16 cellular contexts compared by ENCODE assay signal in the genomic region with DNA sequence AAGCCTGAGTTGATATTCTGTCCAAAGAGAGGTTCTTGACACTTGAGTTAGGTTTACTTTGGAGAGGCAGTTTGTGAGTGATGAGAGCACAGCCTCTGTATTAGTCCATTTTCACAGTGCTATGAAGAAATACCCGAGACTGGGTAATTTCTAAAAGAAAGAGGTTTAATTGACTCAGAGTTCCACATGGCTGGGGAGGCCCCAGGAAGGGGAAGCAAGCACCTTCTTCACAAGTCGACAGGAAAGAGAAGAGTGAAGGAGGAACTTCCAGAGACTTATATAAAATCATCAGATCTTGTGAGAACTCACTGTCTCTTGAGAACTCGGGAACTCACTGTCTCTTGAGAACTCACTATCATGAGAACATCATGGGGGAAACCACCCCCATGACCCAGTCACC. TPM values are rescaled to one million over a fixed set of nuclear protein-coding genes. Genes with fewer than 3 reads are reported as not detected.
DNase-seq lines count a peak whose midpoint lies in the region; ATAC-seq and TF ChIP-seq lines count a peak whose summit lies in the region.
"Had no signal": no experiment of that assay in that cellular context is flagged by ENCODE, and none has a peak within 500 bp of the region (broad histone marks: within the 10 kb centered on the region; RNA-seq: fewer than 3 reads in every experiment).

No MANE protein-coding gene starts in this region.

- no peaks in the 10 kb centered on the region for H3K9me3 ChIP-seq in CD4-positive, CD25-positive, alpha-beta regulatory T cell (ENCODE audit: control insufficient read depth in 2 of 2, low read length in 2 of 2)
- no peaks in the 10 kb centered on the region for H3K9me3 ChIP-seq in CD8-positive, alpha-beta T cell (ENCODE audit: low read length)

- peaks cover 9 to 21% (median 18%) of the 10 kb centered on the region in 4 donors for H3K4me1 Mint-ChIP-seq in CD4-positive, CD25-positive, alpha-beta regulatory T cell
- peaks cover 20% of the 10 kb centered on the region for H3K4me1 Mint-ChIP-seq in CD8-positive, alpha-beta T cell (ENCODE audit: low read depth)

- H3K9me3 Mint-ChIP-seq in CD4-positive, CD25-positive, alpha-beta regulatory T cell, result no peaks in the 10 kb centered on the region
- H3K9me3 Mint-ChIP-seq in CD8-positive, alpha-beta T cell, result no peaks in the 10 kb centered on the region
- H3K9me3 Mint-ChIP-seq: CD8-positive, alpha-beta memory T cell; GM23338; H9 had no signal

- H3K36me3 ChIP-seq in CD4-positive, CD25-positive, alpha-beta regulatory T cell (ENCODE audit: control insufficient read depth, insufficient read depth, low read length), result peaks cover 52% of the 10 kb centered on the region
- peaks cover 21% of the 10 kb centered on the region for H3K36me3 ChIP-seq in CD8-positive, alpha-beta T cell (ENCODE audit: insufficient read depth, low read length)

- CTCF ChIA-PET in CD8-positive, alpha-beta T cell (lab: Charles Lee), result interaction anchor here (0.7 to 1.7 kb wide), 2 partner anchors 12 to 554 kb away, joined by 3 to 5 read pairs; no protein-coding TSS in a partner anchor

- H3K4me3 ChIP-seq in CD4-positive, CD25-positive, alpha-beta regulatory T cell (ENCODE audit: low read depth, low read length), result no peak overlapping the region
- no peak overlapping the region for H3K4me3 ChIP-seq in CD8-positive, alpha-beta T cell (ENCODE audit: low read depth, low read length)
- H3K4me3 ChIP-seq: GM12878, GM23338 had no signal

- H3K27ac ChIP-seq in CD4-positive, CD25-positive, alpha-beta regulatory T cell (ENCODE audit: insufficient read depth, low read length, poor library complexity, severe bottlenecking), result no peak overlapping the region
- H3K27ac ChIP-seq in CD8-positive, alpha-beta T cell (ENCODE audit: low read depth, low read length), result no peak overlapping the region

- no peak for TF ChIP-seq CTCF in CD8-positive, alpha-beta T cell (IDR thresholded peaks at IDR 0.05)

- H3K4me1 ChIP-seq in CD4-positive, CD25-positive, alpha-beta regulatory T cell (ENCODE audit: control insufficient read depth, insufficient read depth, low read length, poor library complexity, severe bottlenecking), result peaks cover 12% of the 10 kb centered on the region
- peaks cover 13% of the 10 kb centered on the region for H3K4me1 ChIP-seq in CD8-positive, alpha-beta T cell (ENCODE audit: insufficient read depth, low read length)

- peaks cover 34% of the 10 kb centered on the region for H3K36me3 Mint-ChIP-seq in CD4-positive, CD25-positive, alpha-beta regulatory T cell
- peaks cover 58% of the 10 kb centered on the region for H3K36me3 Mint-ChIP-seq in CD8-positive, alpha-beta T cell

- no peak overlapping the region for H3K4me3 Mint-ChIP-seq in CD4-positive, CD25-positive, alpha-beta regulatory T cell
- H3K4me3 Mint-ChIP-seq in CD8-positive, alpha-beta T cell, result no peak overlapping the region
- H3K4me3 Mint-ChIP-seq: CD8-positive, alpha-beta memory T cell; GM23338; H9 had no signal

- ATAC-seq in CD4-positive, CD25-positive, alpha-beta regulatory T cell (ENCODE audit: low read depth in 2 of 2), result no peak
- no peak for ATAC-seq in CD8-positive, alpha-beta T cell
- ATAC-seq in HG03571 (IDR thresholded peaks at IDR 0.05; ENCODE audit: unreplicated experiment), result no peak
- no peak for ATAC-seq in GM21515 (IDR thresholded peaks at IDR 0.05; ENCODE audit: unreplicated experiment)
- ATAC-seq: GM12878, GM23338, HCT116 had no signal

- DNase-seq in CD4-positive, CD25-positive, alpha-beta regulatory T cell, result no peak
- no peak for DNase-seq in CD8-positive, alpha-beta T cell
- DNase-seq in MV-4-11 (lab: John Stamatoyannopoulos, UW) (peak; percentile 17), HuH-7 (ENCODE audit: low spot score) (no peak)
- DNase-seq: C1 segment of cervical spinal cord; CD8-positive, alpha-beta memory T cell; DMS 273 treated with DMSO at 0.1 percent for 48 hours; DMS79; EL; GDM1; H9 had no signal

- H3K27ac Mint-ChIP-seq in CD4-positive, CD25-positive, alpha-beta regulatory T cell, result peak overlapping the region in 2 of 3 donors; percentile 8 to 25
- peak overlapping the region; percentile 62 for H3K27ac Mint-ChIP-seq in CD8-positive, alpha-beta T cell
- H3K27ac Mint-ChIP-seq: CD8-positive, alpha-beta memory T cell; GM23338 had no signal

- intact Hi-C loops in CD8-positive, alpha-beta T cell (cut with DNase I, micrococcal nuclease), result loop anchor here (5.0 to 10.0 kb wide), 4 partner anchors 254 to 1817 kb away; partner anchors contain the start of genes GALC (in 1 of the 2) and TTC8 (in 1 of the 2)

- H3K27me3 Mint-ChIP-seq in CD4-positive, CD25-positive, alpha-beta regulatory T cell, result peaks cover 6% of the 10 kb centered on the region
- H3K27me3 Mint-ChIP-seq in CD8-positive, alpha-beta T cell (ENCODE audit: low read depth), result no peaks in the 10 kb centered on the region
- H3K27me3 Mint-ChIP-seq: CD8-positive, alpha-beta memory T cell had no signal

- H3K27me3 ChIP-seq in CD4-positive, CD25-positive, alpha-beta regulatory T cell (ENCODE audit: control insufficient read depth, insufficient read depth, low read length), result no peaks in the 10 kb centered on the region
- H3K27me3 ChIP-seq in CD8-positive, alpha-beta T cell (ENCODE audit: insufficient read depth, low read length), result no peaks in the 10 kb centered on the region

- POLR2A ChIA-PET in CD8-positive, alpha-beta T cell (lab: Charles Lee), result interaction anchor here (0.6 kb wide), 1 partner anchor 224 kb away, joined by 3 read pairs; no protein-coding TSS in a partner anchor

RNA-seq across cellular contexts. Expression of gene ZC3H14, which starts 5.4 kb away (rescaled TPM):
- 39.8 TPM for total RNA-seq in CD4-positive, CD25-positive, alpha-beta regulatory T cell
- 10 to 100 TPM; 41.6 to 50.8 (median 45.6) TPM for polyA plus RNA-seq in CD4-positive, CD25-positive, alpha-beta regulatory T cell
- total RNA-seq in CD8-positive, alpha-beta T cell, result 10 to 100 TPM; 36.3 to 39.3 TPM

RNA-seq across cellular contexts. Expression of gene PTPN21, which starts 13.4 kb away (rescaled TPM):
- not detected for total RNA-seq in CD4-positive, CD25-positive, alpha-beta regulatory T cell
- not detected for polyA plus RNA-seq in CD4-positive, CD25-positive, alpha-beta regulatory T cell
- total RNA-seq in CD8-positive, alpha-beta T cell, result not detected
- polyA plus RNA-seq: CD8-positive, alpha-beta memory T cell had no signal
